1 cellular context compared by ENCODE assay signal in genomic region chrX:119272882-119273806, GRCh38.
TF ChIP-seq lines count a peak whose summit lies in the region.

No MANE protein-coding gene starts in this region.

TF ChIP-seq in WTC11, 78 proteins besides CTCF, POLR2A, EP300 and RAD21 (continued from another document):
- TF ChIP-seq ATF2 (CRISPR knock-in tag; IDR thresholded peaks at IDR 0.05; ENCODE audit: borderline replicate concordance, low read depth) (no peak), NFYB (CRISPR knock-in tag; conservative IDR thresholded peaks at IDR 0.05; ENCODE audit: low read depth) (0 out of 2 replicates have a peak, but pooled peaks have one; percentile 15), ATF1 (CRISPR knock-in tag; IDR thresholded peaks at IDR 0.05) (no peak), NFE2L1 (CRISPR knock-in tag; IDR thresholded peaks at IDR 0.05) (0 out of 2 replicates have a peak, but pooled peaks have one; percentile 22), GTF2I (CRISPR knock-in tag; conservative IDR thresholded peaks at IDR 0.05) (no peak), PRDM15 (CRISPR knock-in tag; IDR thresholded peaks at IDR 0.05) (no peak)
